16 cellular contexts compared by ENCODE assay signal in the genomic region with DNA sequence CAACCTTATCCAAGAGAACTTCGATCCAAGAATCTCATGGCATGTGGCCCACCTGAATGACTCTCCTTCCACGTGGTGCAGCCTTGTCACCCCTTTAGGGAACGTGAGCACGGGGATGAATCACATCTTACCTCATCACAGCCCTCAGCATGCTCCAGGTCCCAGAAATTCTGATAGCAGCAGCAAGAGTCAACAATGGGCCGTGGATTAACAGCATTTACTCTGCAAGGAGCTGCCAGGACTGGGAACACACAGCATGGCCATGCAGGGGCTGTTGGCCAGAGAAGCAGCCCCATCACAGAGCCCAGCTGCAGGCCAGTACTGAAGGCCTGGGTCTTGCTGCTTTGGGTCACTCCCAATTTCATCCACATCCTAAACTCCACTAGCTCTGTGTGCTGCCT.
DNase-seq lines count a peak whose midpoint lies in the region; ATAC-seq, FAIRE-seq and TF ChIP-seq lines count a peak whose summit lies in the region.
"Had no signal": no experiment of that assay in that cellular context is flagged by ENCODE, and none has a peak within 500 bp of the region (broad histone marks: within the 10 kb centered on the region; RNA-seq: fewer than 3 reads in every experiment).

No MANE protein-coding gene starts in this region.

- ATAC-seq in pancreas (peak; percentile 87 to 97 (median 96)), HG02870 (IDR thresholded peaks at IDR 0.05; ENCODE audit: unreplicated experiment) (no peak)
- ATAC-seq: effector memory CD8-positive, alpha-beta T cell had no signal

- no peaks in the 10 kb centered on the region for H3K27me3 ChIP-seq in ascending aorta
- H3K27me3 ChIP-seq in pancreas = no peaks in the 10 kb centered on the region
- H3K27me3 ChIP-seq: Peyer's patch, uterus had no signal

- H3K4me1 ChIP-seq in ascending aorta (peaks cover 0 to 11% of the 10 kb centered on the region in 2 donors), pancreas (peaks cover 0 to 16% (median 6%) of the 10 kb centered on the region in 3 donors)
- H3K4me1 ChIP-seq: uterus had no signal

- H3K36me3 ChIP-seq in ascending aorta = no peaks in the 10 kb centered on the region
- no peaks in the 10 kb centered on the region for H3K36me3 ChIP-seq in pancreas
- H3K36me3 ChIP-seq: Peyer's patch, uterus had no signal

- H3K27ac ChIP-seq in ascending aorta (peak overlapping the region in 1 of 2 donors; percentile 60), pancreas (peak overlapping the region in 2 of 4 donors; percentile 20 to 48)
- H3K27ac ChIP-seq: Peyer's patch, uterus had no signal

- no peak for FAIRE-seq in pancreas (lab: Jason Lieb, UNC)

- DNase-seq in Daoy (ENCODE audit: low read depth) (peak; percentile 83), ascending aorta (ENCODE audit: low spot score in 2 of 2) (peak; percentile 32 to 88), cardiac septum (ENCODE audit: low spot score) (peak; percentile 74), pancreas (peak in 4 of 6 donors; percentile 71 to 94 (median 88)), SW480 (ENCODE audit: low spot score) (no peak), HCEC 1CT (no peak)
- DNase-seq in stimulated activated CD4-positive, alpha-beta T cell treated with anti-CD3 and anti-CD28 coated beads, Interleukin-2, amount 100 ng/mL, for 24 hours = no peak
- DNase-seq: activated CD8-positive, alpha-beta memory T cell treated with anti-CD3 and anti-CD28 coated beads for 24 hours; activated naive CD8-positive, alpha-beta T cell treated with anti-CD3 and anti-CD28 coated beads, Interleukin-2, amount 10 ng/mL, durations not matched to agents 7 days and 5 days; effector memory CD8-positive, alpha-beta T cell; Karpas-422; NCI-H2171 had no signal

- no peak for TF ChIP-seq CTCF in ascending aorta (IDR thresholded peaks at IDR 0.05)
- no peak for TF ChIP-seq CTCF in pancreas (IDR thresholded peaks at IDR 0.05)

- 6 to 11% methylated on average over 5 of the region's 5 CpGs for WGBS in pancreas, 2 donors

- no peaks in the 10 kb centered on the region for H3K9me3 ChIP-seq in ascending aorta
- H3K9me3 ChIP-seq in pancreas = no peaks in the 10 kb centered on the region
- H3K9me3 ChIP-seq: Peyer's patch, uterus had no signal

- no peak overlapping the region for H3K4me3 ChIP-seq in ascending aorta
- H3K4me3 ChIP-seq in pancreas = no peak overlapping the region
- H3K4me3 ChIP-seq: Peyer's patch, skin epidermis, uterus had no signal

- intact Hi-C loops in ascending aorta (cut with DNase I) (no loop called here), cardiac septum (cut with DNase I) (no loop called here), pancreas (cut with DNase I) (no loop called here)

Comparison
In these comparisons a context has a peak if more than half of its experiments do, and no peak if none do; other contexts are left out.
1. DNase-seq: peak in Daoy (single experiment), ascending aorta (2 of 2), cardiac septum (single experiment) and pancreas (4 of 6); none in stimulated activated CD4-positive, alpha-beta T cell treated with anti-CD3 and anti-CD28 coated beads, Interleukin-2, amount 100 ng/mL, for 24 hours (0 of 2), SW480 (single experiment) and HCEC 1CT (single experiment).